17 cellular contexts compared by ENCODE assay signal in genomic region chr6:33894438-33894837, GRCh38.
A peak's percentile ranks its signal among the peaks of the same experiment; 100 is the strongest.
DNase-seq lines count a peak whose midpoint lies in the region; ATAC-seq and TF ChIP-seq lines count a peak whose summit lies in the region.
"Had no signal": no experiment of that assay in that cellular context is flagged by ENCODE, and none has a peak within 500 bp of the region (broad histone marks: within the 10 kb centered on the region; RNA-seq: fewer than 3 reads in every experiment).

No MANE protein-coding gene starts in this region.

- no peak overlapping the region for H3K4me3 Mint-ChIP-seq in endothelial cell (ENCODE audit: unreplicated experiment)
- no peak overlapping the region for H3K4me3 Mint-ChIP-seq in activated T-helper 1 cell treated with anti-CD3 and anti-CD28 coated beads, Interleukin-12 subunit alpha, Interleukin-12 subunit beta, Interleukin-2, Interleukin-4 antibody, amounts not matched to agents 30 ng/mL and 10 ng/mL and 1 ng/mL, durations not matched to agents 14 hours and 24 hours and 36 hours
- H3K4me3 Mint-ChIP-seq: activated CD4-positive, alpha-beta T cell treated with anti-CD3 and anti-CD28 coated beads for 36 hours; neural progenitor cell; stimulated activated naive CD8-positive, alpha-beta T cell treated with anti-CD3 and anti-CD28 coated beads, Interleukin-15, Interleukin-2, amounts not matched to agents 100 ng/mL and 50 ng/mL, for 24 hours had no signal

- no peak overlapping the region for H3K27ac Mint-ChIP-seq in endothelial cell (ENCODE audit: unreplicated experiment)
- H3K27ac Mint-ChIP-seq in activated T-helper 1 cell treated with anti-CD3 and anti-CD28 coated beads, Interleukin-12 subunit alpha, Interleukin-12 subunit beta, Interleukin-2, Interleukin-4 antibody, amounts not matched to agents 30 ng/mL and 10 ng/mL and 1 ng/mL, durations not matched to agents 14 hours and 24 hours and 36 hours = no peak overlapping the region
- H3K27ac Mint-ChIP-seq: activated CD4-positive, alpha-beta T cell treated with anti-CD3 and anti-CD28 coated beads for 36 hours; stimulated activated naive CD8-positive, alpha-beta T cell treated with anti-CD3 and anti-CD28 coated beads, Interleukin-15, Interleukin-2, amounts not matched to agents 100 ng/mL and 50 ng/mL, for 24 hours had no signal

- peaks cover 5% of the 10 kb centered on the region for H3K27me3 Mint-ChIP-seq in endothelial cell (ENCODE audit: unreplicated experiment)
- H3K27me3 Mint-ChIP-seq in activated T-helper 1 cell treated with anti-CD3 and anti-CD28 coated beads, Interleukin-12 subunit alpha, Interleukin-12 subunit beta, Interleukin-2, Interleukin-4 antibody, amounts not matched to agents 30 ng/mL and 10 ng/mL and 1 ng/mL, durations not matched to agents 14 hours and 24 hours and 36 hours (ENCODE audit: insufficient read depth) = peaks cover 11% of the 10 kb centered on the region
- H3K27me3 Mint-ChIP-seq: activated CD4-positive, alpha-beta T cell treated with anti-CD3 and anti-CD28 coated beads for 36 hours; stimulated activated naive CD8-positive, alpha-beta T cell treated with anti-CD3 and anti-CD28 coated beads, Interleukin-15, Interleukin-2, amounts not matched to agents 100 ng/mL and 50 ng/mL, for 24 hours had no signal

- DNase-seq in Daoy (ENCODE audit: low read depth) (peak; percentile 34), M059J (ENCODE audit: low read depth) (peak; percentile 40), dedifferentiated amniotic fluid mesenchymal stem cell (ENCODE audit: extremely low spot score) (peak; percentile 57), omental fat pad (ENCODE audit: low spot score) (no peak), endothelial cell (ENCODE audit: low spot score) (no peak)
- no peak for DNase-seq in activated CD4-positive, alpha-beta T cell treated with anti-CD3 and anti-CD28 coated beads, Interleukin-2, amount 50 U/mL, for 48 hours
- DNase-seq in activated T-helper 1 cell treated with anti-CD3 and anti-CD28 coated beads, Interleukin-12 subunit alpha, Interleukin-12 subunit beta, Interleukin-2, Interleukin-4 antibody, amounts not matched to agents 30 ng/mL and 10 ng/mL and 1 ng/mL, durations not matched to agents 14 hours and 24 hours and 36 hours (ENCODE audit: low spot score) = no peak
- DNase-seq: activated CD4-positive, alpha-beta T cell treated with anti-CD3 and anti-CD28 coated beads for 36 hours; activated effector memory CD4-positive, alpha-beta T cell treated with Interleukin-2 at 50 U/mL for 16 hours; head of caudate nucleus; NCI-H1105; SHP77; small intestine; stimulated activated CD4-positive, alpha-beta T cell treated with anti-CD3 and anti-CD28 coated beads, Interleukin-2, amount 100 ng/mL, for 48 hours; trophoblast cell had no signal

- intact Hi-C loops in activated T-helper 1 cell treated with anti-CD3 and anti-CD28 coated beads, Interleukin-12 subunit alpha, Interleukin-12 subunit beta, Interleukin-2, Interleukin-4 antibody, amounts not matched to agents 30 ng/mL and 10 ng/mL and 1 ng/mL, durations not matched to agents 14 hours and 24 hours and 36 hours (cut with micrococcal nuclease) = no loop called here

- H3K36me3 Mint-ChIP-seq in endothelial cell (ENCODE audit: low read depth, unreplicated experiment) = no peaks in the 10 kb centered on the region
- no peaks in the 10 kb centered on the region for H3K36me3 Mint-ChIP-seq in activated T-helper 1 cell treated with anti-CD3 and anti-CD28 coated beads, Interleukin-12 subunit alpha, Interleukin-12 subunit beta, Interleukin-2, Interleukin-4 antibody, amounts not matched to agents 30 ng/mL and 10 ng/mL and 1 ng/mL, durations not matched to agents 14 hours and 24 hours and 36 hours (ENCODE audit: low read depth)
- H3K36me3 Mint-ChIP-seq: neural progenitor cell had no signal

- TF ChIP-seq CTCF in omental fat pad (IDR thresholded peaks at IDR 0.05) (no peak), endothelial cell (IDR thresholded peaks at IDR 0.05; ENCODE audit: unreplicated experiment) (no peak)

- peaks cover 13% of the 10 kb centered on the region for H3K4me1 Mint-ChIP-seq in endothelial cell (ENCODE audit: unreplicated experiment)
- H3K4me1 Mint-ChIP-seq in activated T-helper 1 cell treated with anti-CD3 and anti-CD28 coated beads, Interleukin-12 subunit alpha, Interleukin-12 subunit beta, Interleukin-2, Interleukin-4 antibody, amounts not matched to agents 30 ng/mL and 10 ng/mL and 1 ng/mL, durations not matched to agents 14 hours and 24 hours and 36 hours (ENCODE audit: low read depth) = peaks cover 48% of the 10 kb centered on the region

- no peaks in the 10 kb centered on the region for H3K9me3 Mint-ChIP-seq in endothelial cell (ENCODE audit: unreplicated experiment)
- H3K9me3 Mint-ChIP-seq in activated T-helper 1 cell treated with anti-CD3 and anti-CD28 coated beads, Interleukin-12 subunit alpha, Interleukin-12 subunit beta, Interleukin-2, Interleukin-4 antibody, amounts not matched to agents 30 ng/mL and 10 ng/mL and 1 ng/mL, durations not matched to agents 14 hours and 24 hours and 36 hours = no peaks in the 10 kb centered on the region
- H3K9me3 Mint-ChIP-seq: neural progenitor cell; stimulated activated naive CD8-positive, alpha-beta T cell treated with anti-CD3 and anti-CD28 coated beads, Interleukin-15, Interleukin-2, amounts not matched to agents 100 ng/mL and 50 ng/mL, for 24 hours had no signal

- ATAC-seq in omental fat pad (ENCODE audit: low FRiP score) = peak; percentile 71

Comparison
In these comparisons a context has a peak if more than half of its experiments do, and no peak if none do; other contexts are left out.
1. DNase-seq: peak in Daoy (single experiment), M059J (single experiment) and dedifferentiated amniotic fluid mesenchymal stem cell (single experiment); none in omental fat pad (single experiment), endothelial cell (single experiment), activated CD4-positive, alpha-beta T cell treated with anti-CD3 and anti-CD28 coated beads, Interleukin-2, amount 50 U/mL, for 48 hours (0 of 2) and activated T-helper 1 cell treated with anti-CD3 and anti-CD28 coated beads, Interleukin-12 subunit alpha, Interleukin-12 subunit beta, Interleukin-2, Interleukin-4 antibody, amounts not matched to agents 30 ng/mL and 10 ng/mL and 1 ng/mL, durations not matched to agents 14 hours and 24 hours and 36 hours (single experiment).